ENCODE assay signal across 9 cellular contexts in the genomic region with DNA sequence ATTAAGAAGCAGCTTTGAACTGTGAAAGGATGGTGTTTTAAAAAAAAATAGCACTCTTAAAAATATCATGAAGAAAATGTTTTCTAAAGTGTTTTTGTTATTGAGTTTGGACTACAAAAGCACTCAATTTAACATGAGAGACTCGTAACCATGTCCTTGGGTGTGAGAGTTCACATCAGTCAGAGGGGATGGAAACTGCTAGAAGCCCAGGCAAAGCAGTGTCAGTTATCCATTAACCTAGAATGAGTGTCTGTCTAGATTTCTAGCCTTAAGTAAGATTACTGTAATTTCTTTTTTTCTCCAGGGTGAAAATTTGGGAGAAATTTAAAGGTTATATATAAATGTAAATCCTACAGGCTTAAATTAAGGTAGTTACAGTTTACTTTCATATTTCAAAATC. TPM values are rescaled to one million over a fixed set of nuclear protein-coding genes. Genes with fewer than 3 reads are reported as not detected.
"Had no signal": no experiment of that assay in that cellular context is flagged by ENCODE, and none has a peak within 500 bp of the region (broad histone marks: within the 10 kb centered on the region; RNA-seq: fewer than 3 reads in every experiment).

No MANE protein-coding gene starts in this region.

- ATAC-seq: GM12878 had no signal

- DNase-seq: GDM1, GF-D8 had no signal

- FAIRE-seq: G401.6, GM12878, GM12891, GM12892, GM18507, GM19239 had no signal

- H3K4me3 ChIP-seq: GM12878 had no signal

RNA-seq across cellular contexts. Expression of a gene that starts 31.7 kb away (rescaled TPM):
- total RNA-seq: G401, GM12878 had no signal
